In the genomic region with DNA sequence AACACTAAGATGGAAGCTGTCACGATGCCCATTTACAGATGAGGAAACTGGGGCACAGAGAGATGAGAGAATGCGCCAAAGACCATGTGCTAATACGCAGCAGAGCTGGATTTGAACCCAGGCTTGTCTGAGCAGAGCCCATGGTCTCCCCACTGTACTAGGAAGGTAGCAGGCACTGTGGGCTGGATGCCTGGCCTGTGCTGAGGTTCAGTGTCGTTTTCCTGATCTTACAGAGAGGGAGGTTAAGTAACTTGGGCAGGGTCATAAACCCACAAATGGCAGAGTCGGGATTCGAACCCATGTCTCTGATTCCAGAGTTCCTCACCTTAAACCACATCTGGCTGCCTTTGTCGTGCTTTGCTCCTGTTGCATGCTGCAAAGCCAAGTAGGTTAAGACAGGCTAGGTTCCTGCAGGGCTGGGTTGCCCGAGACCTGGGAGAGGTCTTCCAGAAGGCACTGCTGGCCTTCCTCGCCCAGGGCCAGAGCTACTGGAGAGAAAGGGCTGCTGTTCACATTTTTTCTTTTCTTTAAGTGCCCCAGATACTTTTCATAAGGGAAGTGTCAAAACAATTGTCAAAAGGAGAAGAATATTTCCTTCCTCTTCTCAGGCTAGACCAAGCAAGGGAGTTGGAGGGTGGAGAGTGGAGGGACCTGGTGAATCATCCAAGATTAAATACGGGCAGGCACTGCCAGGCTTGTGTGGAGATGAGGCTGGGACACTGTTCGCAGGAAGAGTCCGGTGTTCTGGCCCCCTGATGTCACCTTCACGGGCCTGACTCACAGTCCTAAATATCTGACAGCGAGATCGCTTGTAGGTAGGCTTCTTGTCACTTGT, we compare ENCODE assay signal across 8 cellular contexts. TPM values are rescaled to one million over a fixed set of nuclear protein-coding genes. Genes with fewer than 3 reads are reported as not detected.
A peak's percentile ranks its signal among the peaks of the same experiment; 100 is the strongest.
DNase-seq lines count a peak whose midpoint lies in the region; ATAC-seq and TF ChIP-seq lines count a peak whose summit lies in the region.

No MANE protein-coding gene starts in this region.

- no peaks in the 10 kb centered on the region for H3K9me3 Mint-ChIP-seq in CD8-positive, alpha-beta memory T cell
- no peaks in the 10 kb centered on the region for H3K9me3 Mint-ChIP-seq in chondrocyte (ENCODE audit: low read depth)
- H3K9me3 Mint-ChIP-seq in mesothelial cell of epicardium = no peaks in the 10 kb centered on the region
- no peaks in the 10 kb centered on the region for H3K9me3 Mint-ChIP-seq in T-cell

- no peaks in the 10 kb centered on the region for H3K36me3 ChIP-seq in CD8-positive, alpha-beta memory T cell (ENCODE audit: insufficient read depth, low read length)

- ATAC-seq in T-cell (replicated peaks in 1 of 4) (no peak), HG02588 (IDR thresholded peaks at IDR 0.05; ENCODE audit: unreplicated experiment) (no peak)

- peaks cover 48 to 66% (median 53%) of the 10 kb centered on the region in 3 donors for H3K4me1 Mint-ChIP-seq in CD8-positive, alpha-beta memory T cell
- H3K4me1 Mint-ChIP-seq in chondrocyte (ENCODE audit: low read depth) = peaks cover 86% of the 10 kb centered on the region
- peaks cover 45% of the 10 kb centered on the region for H3K4me1 Mint-ChIP-seq in mesothelial cell of epicardium
- H3K4me1 Mint-ChIP-seq in T-cell = peaks cover 21 to 50% (median 34%) of the 10 kb centered on the region in 3 donors

- CTCF ChIA-PET in CD8-positive, alpha-beta memory T cell (lab: Charles Lee) = no interaction called here
- CTCF ChIA-PET in T-cell (lab: Charles Lee) = no interaction called here

- TF ChIP-seq CTCF in NB4 (IDR thresholded peaks at IDR 0.05; ENCODE audit: low read depth, low read length) (no peak), chondrocyte (IDR thresholded peaks at IDR 0.05) (no peak), mesothelial cell of epicardium (IDR thresholded peaks at IDR 0.05; ENCODE audit: unreplicated experiment) (no peak)

- no peak overlapping the region for H3K27ac ChIP-seq in CD8-positive, alpha-beta memory T cell (ENCODE audit: low read depth, low read length)

- POLR2A ChIA-PET in CD8-positive, alpha-beta memory T cell (lab: Charles Lee) = no interaction called here
- POLR2A ChIA-PET in T-cell (lab: Charles Lee) = no interaction called here

- peak overlapping the region in 6 of 7 donors; percentile 26 to 91 (median 61) for H3K4me3 Mint-ChIP-seq in CD8-positive, alpha-beta memory T cell
- peak overlapping the region; percentile 68 for H3K4me3 Mint-ChIP-seq in chondrocyte (ENCODE audit: unreplicated experiment)
- H3K4me3 Mint-ChIP-seq in mesothelial cell of epicardium = no peak overlapping the region
- no peak overlapping the region for H3K4me3 Mint-ChIP-seq in T-cell

- peaks cover 2 to 3% of the 10 kb centered on the region in 2 donors for H3K27me3 Mint-ChIP-seq in CD8-positive, alpha-beta memory T cell
- H3K27me3 Mint-ChIP-seq in chondrocyte (ENCODE audit: low read depth) = no peaks in the 10 kb centered on the region
- peaks cover 4% of the 10 kb centered on the region for H3K27me3 Mint-ChIP-seq in mesothelial cell of epicardium (ENCODE audit: low read depth)
- peaks cover 21 to 26% of the 10 kb centered on the region in 2 donors for H3K27me3 Mint-ChIP-seq in T-cell

- H3K4me3 ChIP-seq in CD8-positive, alpha-beta memory T cell (ENCODE audit: low read length) = no peak overlapping the region
- peak overlapping the region; percentile 32 for H3K4me3 ChIP-seq in NB4 (ENCODE audit: low read depth, low read length)

- no peaks in the 10 kb centered on the region for H3K27me3 ChIP-seq in CD8-positive, alpha-beta memory T cell (ENCODE audit: insufficient read depth, low read length, poor library complexity, severe bottlenecking)

- peaks cover 21% of the 10 kb centered on the region for H3K4me1 ChIP-seq in CD8-positive, alpha-beta memory T cell (ENCODE audit: insufficient read depth, low read length)

- H3K27ac Mint-ChIP-seq in CD8-positive, alpha-beta memory T cell = peak overlapping the region; percentile 25 to 81 (median 42)
- peak overlapping the region; percentile 96 for H3K27ac Mint-ChIP-seq in chondrocyte (ENCODE audit: unreplicated experiment)
- H3K27ac Mint-ChIP-seq in mesothelial cell of epicardium = peak overlapping the region; percentile 49
- H3K27ac Mint-ChIP-seq in T-cell = no peak overlapping the region

- no peak for DNase-seq in CD8-positive, alpha-beta memory T cell
- DNase-seq in NB4 (ENCODE audit: low read depth) (peak; percentile 91), chondrocyte (ENCODE audit: low spot score) (no peak), mesothelial cell of epicardium (ENCODE audit: low spot score in 2 of 2, unreplicated experiment in 2 of 2) (no peak), iPS-NIHi11 (ENCODE audit: low spot score) (no peak), epidermal melanocyte (ENCODE audit: insufficient read length, low spot score) (no peak), T-cell (no peak)

- H3K36me3 Mint-ChIP-seq in CD8-positive, alpha-beta memory T cell = peaks cover 0 to 6% (median 0%) of the 10 kb centered on the region in 3 donors
- H3K36me3 Mint-ChIP-seq in chondrocyte (ENCODE audit: low read depth) (peaks cover 5% of the 10 kb centered on the region), mesothelial cell of epicardium (no peaks in the 10 kb centered on the region), T-cell (no peaks in the 10 kb centered on the region)

- no peak for TF ChIP-seq POLR2A in NB4 (IDR thresholded peaks at IDR 0.05; ENCODE audit: extremely low read depth, insufficient read length)

- H3K9me3 ChIP-seq in CD8-positive, alpha-beta memory T cell (ENCODE audit: low read length) = no peaks in the 10 kb centered on the region

RNA-seq across cellular contexts. Expression of a gene that starts 3.2 kb away (rescaled TPM):
- total RNA-seq in CD8-positive, alpha-beta memory T cell = 10 to 100 TPM; 63.0 to 66.0 TPM
- 9.5 TPM for polyA plus RNA-seq in CD8-positive, alpha-beta memory T cell
- total RNA-seq in chondrocyte (99.9 to 110 TPM (median 107 TPM) in 3 replicates), mesothelial cell of epicardium (40.5 to 45.5 TPM (median 42.9 TPM) in 3 replicates), T-cell (10 to 100 TPM in 3 of 5 donors, 1 to 10 TPM in 2; 5.9 to 12.5 (median 10.4) TPM)

Comparison
In these comparisons a context has a peak if more than half of its experiments do, and no peak if none do; other contexts are left out.
1. H3K27ac Mint-ChIP-seq: peak in CD8-positive, alpha-beta memory T cell (8 of 8), chondrocyte (single experiment) and mesothelial cell of epicardium (single experiment); none in T-cell (0 of 2).
2. H3K4me3 Mint-ChIP-seq: peak in CD8-positive, alpha-beta memory T cell (6 of 7) and chondrocyte (single experiment); none in mesothelial cell of epicardium (single experiment) and T-cell (0 of 3).